ENCODE assay signal across 1 cellular context in the genomic region with DNA sequence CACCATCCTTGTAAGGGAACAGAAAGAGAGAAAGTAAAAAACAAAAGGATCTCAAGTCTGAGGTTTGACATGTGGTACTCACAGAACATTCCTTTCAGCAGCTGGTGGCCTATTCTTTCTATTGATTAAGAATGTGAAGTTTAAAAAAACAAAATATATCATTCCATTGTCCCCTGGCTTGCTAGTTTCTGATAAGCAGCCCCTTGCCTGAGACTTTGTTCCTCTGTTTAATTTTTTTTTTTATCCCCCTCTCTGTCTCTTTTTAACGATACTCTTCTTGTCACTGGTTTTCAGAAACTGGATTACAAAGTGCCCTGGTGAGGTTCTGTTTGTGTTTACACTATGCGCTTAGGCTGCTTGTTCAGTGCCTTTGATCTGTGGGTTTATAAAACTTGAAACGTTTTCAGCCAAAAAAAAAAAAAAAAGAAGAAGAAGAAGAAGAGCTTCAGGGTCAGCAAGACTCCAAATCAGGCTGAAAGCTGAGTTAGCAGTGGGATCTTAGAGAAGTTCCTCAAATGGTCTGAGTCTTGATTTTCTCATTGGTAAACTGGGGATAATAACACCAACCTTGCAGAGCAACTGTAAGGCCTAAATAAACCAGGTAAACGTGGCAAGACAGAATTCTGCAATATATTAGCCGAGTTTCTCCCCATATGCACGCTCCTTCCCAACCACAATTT.
TF ChIP-seq lines count a peak whose summit lies in the region.

No MANE protein-coding gene starts in this region.

TF ChIP-seq in HepG2, 621 proteins besides CTCF, POLR2A, EP300 and RAD21 (continues in another document):
- TF ChIP-seq NR3C1 (CRISPR knock-in tag; IDR thresholded peaks at IDR 0.05) (no peak), ZNF614 (CRISPR knock-in tag; IDR thresholded peaks at IDR 0.05; ENCODE audit: borderline replicate concordance) (no peak; the same call in 1 of the 2 replicates), TOE1 (CRISPR knock-in tag; IDR thresholded peaks at IDR 0.05) (no peak), ZNF678 (CRISPR knock-in tag; IDR thresholded peaks at IDR 0.05) (no peak), FOXM1 (CRISPR knock-in tag; IDR thresholded peaks at IDR 0.05) (no peak), SP5 (CRISPR knock-in tag; IDR thresholded peaks at IDR 0.05; ENCODE audit: borderline replicate concordance, low read depth) (no peak), MTF2 (CRISPR knock-in tag; IDR thresholded peaks at IDR 0.05; ENCODE audit: borderline replicate concordance) (no peak), NFIC (IDR thresholded peaks at IDR 0.05; ENCODE audit: low read length) (peak; percentile 73), E2F1 (CRISPR knock-in tag; IDR thresholded peaks at IDR 0.05) (no peak), SAP130 (CRISPR knock-in tag; IDR thresholded peaks at IDR 0.05; ENCODE audit: low read depth) (peak; percentile 52), ZNF503 (CRISPR knock-in tag; IDR thresholded peaks at IDR 0.05) (peak; percentile 68; the same call in 1 of the 2 replicates), ZNF441 (CRISPR knock-in tag; IDR thresholded peaks at IDR 0.05; ENCODE audit: borderline replicate concordance) (no peak), PAX8 (CRISPR knock-in tag; IDR thresholded peaks at IDR 0.05; ENCODE audit: borderline replicate concordance) (no peak), NFYC (CRISPR knock-in tag; IDR thresholded peaks at IDR 0.05) (no peak), KMT2B (CRISPR knock-in tag; IDR thresholded peaks at IDR 0.05) (no peak), NFE2L2 (IDR thresholded peaks at IDR 0.05; ENCODE audit: low read length) (no peak), SOX6 (IDR thresholded peaks at IDR 0.05) (no peak), SOX6 (CRISPR knock-in tag; IDR thresholded peaks at IDR 0.05) (peak; percentile 94), NFATC3 (CRISPR knock-in tag; IDR thresholded peaks at IDR 0.05) (no peak), FOXC1 (CRISPR knock-in tag; IDR thresholded peaks at IDR 0.05; ENCODE audit: borderline replicate concordance) (no peak), POLR2AphosphoS5 (IDR thresholded peaks at IDR 0.05; ENCODE audit: low read depth, low read length) (no peak), SALL1 (CRISPR knock-in tag; IDR thresholded peaks at IDR 0.05) (no peak), GABPA (IDR thresholded peaks at IDR 0.05; ENCODE audit: low read depth, low read length) (no peak), GABPA (CRISPR knock-in tag; IDR thresholded peaks at IDR 0.05; ENCODE audit: low read depth) (no peak), RAD51 (IDR thresholded peaks at IDR 0.05; ENCODE audit: borderline replicate concordance) (no peak), ATF1 (CRISPR knock-in tag; IDR thresholded peaks at IDR 0.05) (no peak), NFKB2 (CRISPR knock-in tag; IDR thresholded peaks at IDR 0.05; ENCODE audit: borderline replicate concordance) (no peak), HNF1B (CRISPR knock-in tag; IDR thresholded peaks at IDR 0.05) (no peak), ZBTB38 (CRISPR knock-in tag; IDR thresholded peaks at IDR 0.05) (no peak), SRSF9 (IDR thresholded peaks at IDR 0.05; ENCODE audit: borderline replicate concordance, insufficient read depth, low read depth, low read length, poor library complexity, severe bottlenecking) (no peak)
- TF ChIP-seq, protein P1, sequence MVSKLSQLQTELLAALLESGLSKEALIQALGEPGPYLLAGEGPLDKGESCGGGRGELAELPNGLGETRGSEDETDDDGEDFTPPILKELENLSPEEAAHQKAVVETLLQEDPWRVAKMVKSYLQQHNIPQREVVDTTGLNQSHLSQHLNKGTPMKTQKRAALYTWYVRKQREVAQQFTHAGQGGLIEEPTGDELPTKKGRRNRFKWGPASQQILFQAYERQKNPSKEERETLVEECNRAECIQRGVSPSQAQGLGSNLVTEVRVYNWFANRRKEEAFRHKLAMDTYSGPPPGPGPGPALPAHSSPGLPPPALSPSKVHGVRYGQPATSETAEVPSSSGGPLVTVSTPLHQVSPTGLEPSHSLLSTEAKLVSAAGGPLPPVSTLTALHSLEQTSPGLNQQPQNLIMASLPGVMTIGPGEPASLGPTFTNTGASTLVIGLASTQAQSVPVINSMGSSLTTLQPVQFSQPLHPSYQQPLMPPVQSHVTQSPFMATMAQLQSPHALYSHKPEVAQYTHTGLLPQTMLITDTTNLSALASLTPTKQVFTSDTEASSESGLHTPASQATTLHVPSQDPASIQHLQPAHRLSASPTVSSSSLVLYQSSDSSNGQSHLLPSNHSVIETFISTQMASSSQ (IDR thresholded peaks at IDR 0.05; ENCODE audit: low read depth): no peak; the same call in 1 of the 2 replicates
- TF ChIP-seq, protein P1 (CRISPR knock-in tag; IDR thresholded peaks at IDR 0.05; ENCODE audit: borderline replicate concordance): peak; percentile 40; the same call in 1 of the 2 replicates
- TF ChIP-seq, protein P2, sequence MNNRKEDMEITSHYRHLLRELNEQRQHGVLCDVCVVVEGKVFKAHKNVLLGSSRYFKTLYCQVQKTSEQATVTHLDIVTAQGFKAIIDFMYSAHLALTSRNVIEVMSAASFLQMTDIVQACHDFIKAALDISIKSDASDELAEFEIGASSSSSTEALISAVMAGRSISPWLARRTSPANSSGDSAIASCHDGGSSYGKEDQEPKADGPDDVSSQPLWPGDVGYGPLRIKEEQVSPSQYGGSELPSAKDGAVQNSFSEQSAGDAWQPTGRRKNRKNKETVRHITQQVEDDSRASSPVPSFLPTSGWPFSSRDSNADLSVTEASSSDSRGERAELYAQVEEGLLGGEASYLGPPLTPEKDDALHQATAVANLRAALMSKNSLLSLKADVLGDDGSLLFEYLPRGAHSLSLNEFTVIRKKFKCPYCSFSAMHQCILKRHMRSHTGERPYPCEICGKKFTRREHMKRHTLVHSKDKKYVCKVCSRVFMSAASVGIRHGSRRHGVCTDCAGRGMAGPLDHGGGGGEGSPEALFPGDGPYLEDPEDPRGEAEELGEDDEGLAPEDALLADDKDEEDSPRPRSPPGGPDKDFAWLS (CRISPR knock-in tag; IDR thresholded peaks at IDR 0.05; ENCODE audit: borderline replicate concordance): no peak
- TF ChIP-seq, protein P3, sequence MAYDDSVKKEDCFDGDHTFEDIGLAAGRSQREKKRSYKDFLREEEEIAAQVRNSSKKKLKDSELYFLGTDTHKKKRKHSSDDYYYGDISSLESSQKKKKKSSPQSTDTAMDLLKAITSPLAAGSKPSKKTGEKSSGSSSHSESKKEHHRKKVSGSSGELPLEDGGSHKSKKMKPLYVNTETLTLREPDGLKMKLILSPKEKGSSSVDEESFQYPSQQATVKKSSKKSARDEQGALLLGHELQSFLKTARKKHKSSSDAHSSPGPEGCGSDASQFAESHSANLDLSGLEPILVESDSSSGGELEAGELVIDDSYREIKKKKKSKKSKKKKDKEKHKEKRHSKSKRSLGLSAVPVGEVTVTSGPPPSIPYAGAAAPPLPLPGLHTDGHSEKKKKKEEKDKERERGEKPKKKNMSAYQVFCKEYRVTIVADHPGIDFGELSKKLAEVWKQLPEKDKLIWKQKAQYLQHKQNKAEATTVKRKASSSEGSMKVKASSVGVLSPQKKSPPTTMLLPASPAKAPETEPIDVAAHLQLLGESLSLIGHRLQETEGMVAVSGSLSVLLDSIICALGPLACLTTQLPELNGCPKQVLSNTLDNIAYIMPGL (CRISPR knock-in tag; IDR thresholded peaks at IDR 0.05; ENCODE audit: borderline replicate concordance in 1 of 2, low read depth in 1 of 2): no peak
- TF ChIP-seq, protein P4, sequence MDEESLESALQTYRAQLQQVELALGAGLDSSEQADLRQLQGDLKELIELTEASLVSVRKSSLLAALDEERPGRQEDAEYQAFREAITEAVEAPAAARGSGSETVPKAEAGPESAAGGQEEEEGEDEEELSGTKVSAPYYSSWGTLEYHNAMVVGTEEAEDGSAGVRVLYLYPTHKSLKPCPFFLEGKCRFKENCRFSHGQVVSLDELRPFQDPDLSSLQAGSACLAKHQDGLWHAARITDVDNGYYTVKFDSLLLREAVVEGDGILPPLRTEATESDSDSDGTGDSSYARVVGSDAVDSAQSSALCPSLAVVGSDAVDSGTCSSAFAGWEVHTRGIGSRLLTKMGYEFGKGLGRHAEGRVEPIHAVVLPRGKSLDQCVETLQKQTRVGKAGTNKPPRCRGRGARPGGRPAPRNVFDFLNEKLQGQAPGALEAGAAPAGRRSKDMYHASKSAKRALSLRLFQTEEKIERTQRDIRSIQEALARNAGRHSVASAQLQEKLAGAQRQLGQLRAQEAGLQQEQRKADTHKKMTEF (CRISPR knock-in tag; IDR thresholded peaks at IDR 0.05): peak; percentile 41; the same call in 1 of the 2 replicates
- TF ChIP-seq, protein P5, sequence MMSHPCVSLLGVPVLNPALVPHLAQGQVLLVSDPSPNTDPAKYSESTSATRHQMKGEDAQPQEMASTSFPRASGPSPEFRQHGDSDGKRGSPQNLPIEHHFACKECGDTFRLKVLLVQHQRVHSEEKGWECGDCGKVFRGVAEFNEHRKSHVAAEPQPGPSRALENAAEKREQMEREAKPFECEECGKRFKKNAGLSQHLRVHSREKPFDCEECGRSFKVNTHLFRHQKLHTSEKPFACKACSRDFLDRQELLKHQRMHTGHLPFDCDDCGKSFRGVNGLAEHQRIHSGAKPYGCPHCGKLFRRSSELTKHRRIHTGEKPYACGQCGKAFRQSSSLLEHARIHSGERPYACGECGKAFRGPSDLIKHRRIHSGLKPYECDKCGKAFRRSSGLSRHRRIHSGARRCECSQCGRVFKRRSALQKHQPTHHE (CRISPR knock-in tag; IDR thresholded peaks at IDR 0.05; ENCODE audit: borderline replicate concordance): no peak
- TF ChIP-seq, protein P6, sequence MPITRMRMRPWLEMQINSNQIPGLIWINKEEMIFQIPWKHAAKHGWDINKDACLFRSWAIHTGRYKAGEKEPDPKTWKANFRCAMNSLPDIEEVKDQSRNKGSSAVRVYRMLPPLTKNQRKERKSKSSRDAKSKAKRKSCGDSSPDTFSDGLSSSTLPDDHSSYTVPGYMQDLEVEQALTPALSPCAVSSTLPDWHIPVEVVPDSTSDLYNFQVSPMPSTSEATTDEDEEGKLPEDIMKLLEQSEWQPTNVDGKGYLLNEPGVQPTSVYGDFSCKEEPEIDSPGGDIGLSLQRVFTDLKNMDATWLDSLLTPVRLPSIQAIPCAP (CRISPR knock-in tag; IDR thresholded peaks at IDR 0.05; ENCODE audit: low read depth): no peak
